2 cellular contexts compared by ENCODE assay signal in genomic region chr20:32686530-32687179, GRCh38.
TF ChIP-seq lines count a peak whose summit lies in the region.

No MANE protein-coding gene starts in this region.

TF ChIP-seq in GM23338, 12 proteins besides CTCF, POLR2A, EP300 and RAD21:
- TF ChIP-seq ZNF114 (CRISPR knock-in tag; IDR thresholded peaks at IDR 0.05) (no peak), ZNF331 (CRISPR knock-in tag; IDR thresholded peaks at IDR 0.05; ENCODE audit: low read depth) (no peak), NANOG (IDR thresholded peaks at IDR 0.05; ENCODE audit: borderline replicate concordance) (no peak), JUNB (IDR thresholded peaks at IDR 0.05; ENCODE audit: unreplicated experiment) (no peak), POLR2AphosphoS5 (IDR thresholded peaks at IDR 0.05; ENCODE audit: low read depth) (no peak), STAT1 (IDR thresholded peaks at IDR 0.05; ENCODE audit: unreplicated experiment) (no peak), ZNF462 (CRISPR knock-in tag; IDR thresholded peaks at IDR 0.05) (no peak), EZH2phosphoT487 (IDR thresholded peaks at IDR 0.05; ENCODE audit: unreplicated experiment) (no peak), EZH2 (IDR thresholded peaks at IDR 0.05; ENCODE audit: low read depth, unreplicated experiment) (no peak), CREB1 (CRISPR knock-in tag; IDR thresholded peaks at IDR 0.05; ENCODE audit: low read depth) (no peak), ETS1 (IDR thresholded peaks at IDR 0.05) (no peak)
- TF ChIP-seq, protein P1, sequence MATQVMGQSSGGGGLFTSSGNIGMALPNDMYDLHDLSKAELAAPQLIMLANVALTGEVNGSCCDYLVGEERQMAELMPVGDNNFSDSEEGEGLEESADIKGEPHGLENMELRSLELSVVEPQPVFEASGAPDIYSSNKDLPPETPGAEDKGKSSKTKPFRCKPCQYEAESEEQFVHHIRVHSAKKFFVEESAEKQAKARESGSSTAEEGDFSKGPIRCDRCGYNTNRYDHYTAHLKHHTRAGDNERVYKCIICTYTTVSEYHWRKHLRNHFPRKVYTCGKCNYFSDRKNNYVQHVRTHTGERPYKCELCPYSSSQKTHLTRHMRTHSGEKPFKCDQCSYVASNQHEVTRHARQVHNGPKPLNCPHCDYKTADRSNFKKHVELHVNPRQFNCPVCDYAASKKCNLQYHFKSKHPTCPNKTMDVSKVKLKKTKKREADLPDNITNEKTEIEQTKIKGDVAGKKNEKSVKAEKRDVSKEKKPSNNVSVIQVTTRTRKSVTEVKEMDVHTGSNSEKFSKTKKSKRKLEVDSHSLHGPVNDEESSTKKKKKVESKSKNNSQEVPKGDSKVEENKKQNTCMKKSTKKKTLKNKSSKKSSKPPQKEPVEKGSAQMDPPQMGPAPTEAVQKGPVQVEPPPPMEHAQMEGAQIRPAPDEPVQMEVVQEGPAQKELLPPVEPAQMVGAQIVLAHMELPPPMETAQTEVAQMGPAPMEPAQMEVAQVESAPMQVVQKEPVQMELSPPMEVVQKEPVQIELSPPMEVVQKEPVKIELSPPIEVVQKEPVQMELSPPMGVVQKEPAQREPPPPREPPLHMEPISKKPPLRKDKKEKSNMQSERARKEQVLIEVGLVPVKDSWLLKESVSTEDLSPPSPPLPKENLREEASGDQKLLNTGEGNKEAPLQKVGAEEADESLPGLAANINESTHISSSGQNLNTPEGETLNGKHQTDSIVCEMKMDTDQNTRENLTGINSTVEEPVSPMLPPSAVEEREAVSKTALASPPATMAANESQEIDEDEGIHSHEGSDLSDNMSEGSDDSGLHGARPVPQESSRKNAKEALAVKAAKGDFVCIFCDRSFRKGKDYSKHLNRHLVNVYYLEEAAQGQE (IDR thresholded peaks at IDR 0.05; ENCODE audit: unreplicated experiment), result no peak

TF ChIP-seq in K562, 482 proteins besides CTCF, POLR2A, EP300 and RAD21:
- 0 out of 2 replicates have a peak, but pooled peaks have one; percentile 8 for TF ChIP-seq TRIM28 (IDR thresholded peaks at IDR 0.05)
- TF ChIP-seq, protein P2, sequence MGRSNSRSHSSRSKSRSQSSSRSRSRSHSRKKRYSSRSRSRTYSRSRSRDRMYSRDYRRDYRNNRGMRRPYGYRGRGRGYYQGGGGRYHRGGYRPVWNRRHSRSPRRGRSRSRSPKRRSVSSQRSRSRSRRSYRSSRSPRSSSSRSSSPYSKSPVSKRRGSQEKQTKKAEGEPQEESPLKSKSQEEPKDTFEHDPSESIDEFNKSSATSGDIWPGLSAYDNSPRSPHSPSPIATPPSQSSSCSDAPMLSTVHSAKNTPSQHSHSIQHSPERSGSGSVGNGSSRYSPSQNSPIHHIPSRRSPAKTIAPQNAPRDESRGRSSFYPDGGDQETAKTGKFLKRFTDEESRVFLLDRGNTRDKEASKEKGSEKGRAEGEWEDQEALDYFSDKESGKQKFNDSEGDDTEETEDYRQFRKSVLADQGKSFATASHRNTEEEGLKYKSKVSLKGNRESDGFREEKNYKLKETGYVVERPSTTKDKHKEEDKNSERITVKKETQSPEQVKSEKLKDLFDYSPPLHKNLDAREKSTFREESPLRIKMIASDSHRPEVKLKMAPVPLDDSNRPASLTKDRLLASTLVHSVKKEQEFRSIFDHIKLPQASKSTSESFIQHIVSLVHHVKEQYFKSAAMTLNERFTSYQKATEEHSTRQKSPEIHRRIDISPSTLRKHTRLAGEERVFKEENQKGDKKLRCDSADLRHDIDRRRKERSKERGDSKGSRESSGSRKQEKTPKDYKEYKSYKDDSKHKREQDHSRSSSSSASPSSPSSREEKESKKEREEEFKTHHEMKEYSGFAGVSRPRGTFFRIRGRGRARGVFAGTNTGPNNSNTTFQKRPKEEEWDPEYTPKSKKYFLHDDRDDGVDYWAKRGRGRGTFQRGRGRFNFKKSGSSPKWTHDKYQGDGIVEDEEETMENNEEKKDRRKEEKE (IDR thresholded peaks at IDR 0.05; ENCODE audit: borderline replicate concordance in 1 of 2, control insufficient read depth in 1 of 2, low read depth in 2 of 2, low read length in 1 of 2), result no peak
- no peak for TF ChIP-seq HMG20B (CRISPR knock-in tag; IDR thresholded peaks at IDR 0.05)
- TF ChIP-seq, protein P3, sequence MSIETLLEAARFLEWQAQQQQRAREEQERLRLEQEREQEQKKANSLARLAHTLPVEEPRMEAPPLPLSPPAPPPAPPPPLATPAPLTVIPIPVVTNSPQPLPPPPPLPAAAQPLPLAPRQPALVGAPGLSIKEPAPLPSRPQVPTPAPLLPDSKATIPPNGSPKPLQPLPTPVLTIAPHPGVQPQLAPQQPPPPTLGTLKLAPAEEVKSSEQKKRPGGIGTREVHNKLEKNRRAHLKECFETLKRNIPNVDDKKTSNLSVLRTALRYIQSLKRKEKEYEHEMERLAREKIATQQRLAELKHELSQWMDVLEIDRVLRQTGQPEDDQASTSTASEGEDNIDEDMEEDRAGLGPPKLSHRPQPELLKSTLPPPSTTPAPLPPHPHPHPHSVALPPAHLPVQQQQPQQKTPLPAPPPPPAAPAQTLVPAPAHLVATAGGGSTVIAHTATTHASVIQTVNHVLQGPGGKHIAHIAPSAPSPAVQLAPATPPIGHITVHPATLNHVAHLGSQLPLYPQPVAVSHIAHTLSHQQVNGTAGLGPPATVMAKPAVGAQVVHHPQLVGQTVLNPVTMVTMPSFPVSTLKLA (conservative IDR thresholded peaks at IDR 0.05), result no peak
- no peak for TF ChIP-seq NR2C2 (CRISPR knock-in tag; IDR thresholded peaks at IDR 0.05)
- no peak for TF ChIP-seq NR2C2 (tag; IDR thresholded peaks at IDR 0.05)
- no peak for TF ChIP-seq BHLHE40 (IDR thresholded peaks at IDR 0.05; ENCODE audit: low read length)
- TF ChIP-seq, protein P4, sequence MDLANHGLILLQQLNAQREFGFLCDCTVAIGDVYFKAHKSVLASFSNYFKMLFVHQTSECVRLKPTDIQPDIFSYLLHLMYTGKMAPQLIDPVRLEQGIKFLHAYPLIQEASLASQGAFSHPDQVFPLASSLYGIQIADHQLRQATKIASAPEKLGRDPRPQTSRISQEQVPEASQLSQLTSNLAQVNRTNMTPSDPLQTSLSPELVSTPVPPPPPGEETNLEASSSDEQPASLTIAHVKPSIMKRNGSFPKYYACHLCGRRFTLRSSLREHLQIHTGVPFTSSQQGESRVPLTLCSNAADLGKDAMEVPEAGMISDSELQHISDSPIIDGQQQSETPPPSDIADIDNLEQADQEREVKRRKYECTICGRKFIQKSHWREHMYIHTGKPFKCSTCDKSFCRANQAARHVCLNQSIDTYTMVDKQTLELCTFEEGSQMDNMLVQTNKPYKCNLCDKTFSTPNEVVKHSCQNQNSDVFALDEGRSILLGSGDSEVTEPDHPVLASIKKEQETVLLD (IDR thresholded peaks at IDR 0.05), result 0 out of 2 replicates have a peak, but pooled peaks have one; percentile 7
- TF ChIP-seq SFPQ (IDR thresholded peaks at IDR 0.05; ENCODE audit: low read depth, low read length), result no peak
- TF ChIP-seq UBTF (IDR thresholded peaks at IDR 0.05; ENCODE audit: borderline replicate concordance in 1 of 2, low read depth in 2 of 2, low read length in 2 of 2), result no peak
- TF ChIP-seq ZNF436 (CRISPR knock-in tag; IDR thresholded peaks at IDR 0.05), result no peak
- TF ChIP-seq HDAC1 (IDR thresholded peaks at IDR 0.05), result no peak
- no peak for TF ChIP-seq SMAD2 (IDR thresholded peaks at IDR 0.05; ENCODE audit: low read depth, low read length)
- no peak for TF ChIP-seq FOS (IDR thresholded peaks at IDR 0.05; ENCODE audit: extremely low read depth, insufficient read length)
- TF ChIP-seq ETV1 (tag; conservative IDR thresholded peaks at IDR 0.05; ENCODE audit: low read depth), result no peak
TF ChIP-seq in K562: peak in this region for 2.
